ENCODE assay signal across 26 cellular contexts in the genomic region with DNA sequence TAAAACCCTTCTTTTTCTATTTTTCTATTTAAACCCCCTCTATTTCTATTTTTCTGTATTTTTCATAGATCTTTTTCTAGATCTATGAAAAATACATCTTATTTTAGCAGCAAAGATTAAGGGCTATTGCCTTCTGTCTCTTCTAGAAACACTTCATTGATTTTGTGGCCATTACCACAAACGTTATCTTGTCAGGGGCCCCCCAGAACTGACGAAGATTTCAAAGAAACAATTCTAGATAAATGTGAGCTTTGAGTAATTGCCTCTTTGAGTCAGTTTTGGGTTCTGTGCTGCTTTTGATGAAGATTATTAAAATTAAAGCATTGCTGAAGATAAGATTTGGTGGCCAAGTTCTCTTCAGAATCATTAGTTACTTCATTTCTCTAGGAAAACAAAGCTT.
"Had no signal": no experiment of that assay in that cellular context is flagged by ENCODE, and none has a peak within 500 bp of the region (broad histone marks: within the 10 kb centered on the region; RNA-seq: fewer than 3 reads in every experiment).

No MANE protein-coding gene starts in this region.

- H3K36me3 ChIP-seq: left lung, lower lobe of right lung, pancreas, prostate gland, tibial nerve, uterus had no signal

- H3K4me1 ChIP-seq: left lung, lower lobe of right lung, pancreas, prostate gland, tibial nerve, uterus had no signal

- H3K27me3 ChIP-seq: left lung, pancreas, tibial nerve, uterus had no signal

- H3K9me3 ChIP-seq: left lung, lower lobe of right lung, pancreas, prostate gland, tibial nerve, uterus had no signal

- ATAC-seq: left colon; left lung; lower lobe of right lung; naive thymus-derived CD8-positive, alpha-beta T cell; pancreas; right cardiac atrium; sciatic nerve; stimulated activated memory B cell treated with anti-CD40 and anti-IgM and Interleukin-4, amounts not matched to agents 10 μg/mL and 1 μg/mL and 100 μg/mL, for 72 hours; stimulated activated naive CD8-positive, alpha-beta T cell treated with anti-CD3 and anti-CD28 coated beads, Interleukin-15, amount 100 ng/mL, for 72 hours had no signal

- FAIRE-seq: islet of Langerhans, kidney, pancreas had no signal

- DNase-seq: hypothalamus; immature natural killer cell; kidney; left colon; left lung; lower lobe of right lung; mammary epithelial cell; mesenchymal stem cell; naive thymus-derived CD8-positive, alpha-beta T cell; nucleus accumbens; pancreas; posterior cingulate gyrus; retina; right cardiac atrium; stimulated activated CD4-positive, alpha-beta T cell treated with anti-CD3 and anti-CD28 coated beads, Interleukin-4, amount 100 ng/mL, for 4 hours; stimulated activated CD8-positive, alpha-beta memory T cell treated with anti-CD3 and anti-CD28 coated beads, Interleukin-4, amount 100 ng/mL, for 48 hours; stimulated activated naive CD4-positive, alpha-beta T cell treated with Interleukin-2 at 50 U/mL for 16 hours; stimulated activated naive CD8-positive, alpha-beta T cell treated with anti-CD3 and anti-CD28 coated beads, Interleukin-15, amount 100 ng/mL, for 72 hours; substantia nigra; uterus had no signal

- H3K27ac ChIP-seq: left lung, lower lobe of right lung, pancreas, prostate gland, skin epidermis, tibial nerve, uterus had no signal

- H3K4me3 ChIP-seq: left lung, lower lobe of right lung, pancreas, prostate gland, skin epidermis, tibial nerve, uterus had no signal
